In the genomic region with DNA sequence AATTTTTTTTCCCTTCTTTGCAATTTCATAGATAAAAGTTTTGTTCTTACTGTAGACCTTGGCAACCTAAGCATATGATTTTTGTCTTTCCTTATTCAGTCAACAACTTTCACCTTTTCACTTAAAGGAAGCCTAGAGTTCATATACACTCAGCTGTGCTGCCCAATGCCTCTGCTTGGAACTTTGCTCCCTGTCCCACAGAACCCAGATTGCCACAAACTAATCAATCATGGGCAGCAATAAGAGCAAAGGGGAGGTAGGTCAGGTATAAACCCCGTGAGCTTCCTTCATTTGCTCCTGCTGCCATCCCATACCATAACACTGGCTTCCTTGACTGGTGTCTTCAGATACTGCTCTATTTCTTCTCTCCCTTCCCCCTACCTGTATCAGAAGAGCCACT, we compare ENCODE assay signal across 38 cellular contexts. TPM values are rescaled to one million over a fixed set of nuclear protein-coding genes. Genes with fewer than 3 reads are reported as not detected.
"Had no signal": no experiment of that assay in that cellular context is flagged by ENCODE, and none has a peak within 500 bp of the region (broad histone marks: within the 10 kb centered on the region; RNA-seq: fewer than 3 reads in every experiment).

No MANE protein-coding gene starts in this region.

- H3K4me1 Mint-ChIP-seq: activated B cell treated with CpG ODN at 0.5 μM for 24 hours; activated CD4-positive, alpha-beta memory T cell treated with anti-CD3 and anti-CD28 coated beads, Interleukin-2, amount 10 ng/mL, durations not matched to agents 7 days and 5 days; activated CD4-positive, alpha-beta T cell treated with anti-CD3 and anti-CD28 coated beads, Interleukin-2, amount 10 ng/mL, durations not matched to agents 24 days and 14 days; activated CD8-positive, alpha-beta memory T cell treated with anti-CD3 and anti-CD28 coated beads, Interleukin-2, amount 10 ng/mL, durations not matched to agents 7 days and 5 days; activated T-helper 17 cell treated with anti-CD3 and anti-CD28 coated beads, Interleukin-2, amount 50 U/mL, for 72 hours had no signal

- H3K27me3 Mint-ChIP-seq: activated B cell treated with CpG ODN at 0.5 μM for 24 hours; activated CD4-positive, alpha-beta memory T cell treated with anti-CD3 and anti-CD28 coated beads, Interleukin-2, amount 10 ng/mL, durations not matched to agents 7 days and 5 days; activated CD4-positive, alpha-beta T cell treated with anti-CD3 and anti-CD28 coated beads, Interleukin-2, amount 10 ng/mL, durations not matched to agents 24 days and 14 days; activated CD8-positive, alpha-beta memory T cell treated with anti-CD3 and anti-CD28 coated beads, Interleukin-2, amount 10 ng/mL, durations not matched to agents 7 days and 5 days; activated naive CD8-positive, alpha-beta T cell treated with anti-CD3 and anti-CD28 coated beads for 36 hours; activated T-helper 17 cell treated with anti-CD3 and anti-CD28 coated beads, Interleukin-2, amount 50 U/mL, for 72 hours had no signal

- H3K9me3 ChIP-seq: adrenal gland, body of pancreas had no signal

- ATAC-seq: activated CD8-positive, alpha-beta memory T cell treated with anti-CD3 and anti-CD28 coated beads, Interleukin-2, amount 10 ng/mL, durations not matched to agents 7 days and 5 days; activated CD8-positive, alpha-beta T cell treated with anti-CD3 and anti-CD28 coated beads, Interleukin-2, amount 10 ng/mL, durations not matched to agents 7 days and 5 days; activated naive CD4-positive, alpha-beta T cell treated with anti-CD3 and anti-CD28 coated beads, Interleukin-2, amount 50 U/mL, for 72 hours; activated T-cell treated with anti-CD3 and anti-CD28 coated beads, Interleukin-2, amount 50 U/mL, for 4 hours; activated T-cell treated with anti-CD3 and anti-CD28 coated beads, Interleukin-2, amount 50 U/mL, for 72 hours; activated T-helper 17 cell treated with anti-CD3 and anti-CD28 coated beads, Interleukin-2, amount 50 U/mL, for 72 hours; body of pancreas had no signal

- H3K4me1 ChIP-seq: adrenal gland, body of pancreas, breast epithelium had no signal

- H3K36me3 Mint-ChIP-seq: activated CD8-positive, alpha-beta memory T cell treated with anti-CD3 and anti-CD28 coated beads, Interleukin-2, amount 10 ng/mL, durations not matched to agents 7 days and 5 days had no signal

- H3K27ac ChIP-seq: adrenal gland, body of pancreas, brain microvascular endothelial cell, breast epithelium, VCaP had no signal

- H3K4me3 ChIP-seq: adrenal gland, body of pancreas, breast epithelium had no signal

- H3K27me3 ChIP-seq: adrenal gland, body of pancreas, brain microvascular endothelial cell had no signal

- H3K36me3 ChIP-seq: adrenal gland, brain microvascular endothelial cell, breast epithelium had no signal

- FAIRE-seq: TTC549 had no signal

- DNase-seq: activated B cell treated with CpG ODN at 0.5 μM for 24 hours; activated CD4-positive, alpha-beta memory T cell treated with anti-CD3 and anti-CD28 coated beads, Interleukin-2, amount 10 ng/mL, durations not matched to agents 7 days and 5 days; activated CD4-positive, alpha-beta T cell treated with anti-CD3 and anti-CD28 coated beads for 4 hours; activated CD4-positive, alpha-beta T cell treated with anti-CD3 and anti-CD28 coated beads, Interleukin-2, amount 10 ng/mL, durations not matched to agents 24 days and 14 days; activated CD4-positive, alpha-beta T cell treated with anti-CD3 and anti-CD28 coated beads, Interleukin-2, amount 50 U/mL, for 48 hours; activated CD4-positive, CD25-positive, alpha-beta regulatory T cell treated with anti-CD3 and anti-CD28 coated beads, Interleukin-2, amount 50 U/mL, for 72 hours; activated CD8-positive, alpha-beta memory T cell treated with anti-CD3 and anti-CD28 coated beads for 24 hours; activated CD8-positive, alpha-beta memory T cell treated with anti-CD3 and anti-CD28 coated beads, Interleukin-2, amount 10 ng/mL, durations not matched to agents 7 days and 5 days; activated CD8-positive, alpha-beta memory T cell treated with anti-CD3 and anti-CD28 coated beads, Interleukin-2, amount 50 U/mL, for 48 hours; activated CD8-positive, alpha-beta T cell treated with anti-CD3 and anti-CD28 coated beads, Interleukin-2, amount 10 ng/mL, durations not matched to agents 7 days and 5 days; activated effector memory CD4-positive, alpha-beta T cell treated with anti-CD3 and anti-CD28 coated beads, Interleukin-2, amount 50 U/mL, for 16 hours; activated gamma-delta T cell treated with Interleukin-2 at 50 U/mL for 16 hours; activated naive CD4-positive, alpha-beta T cell; activated naive CD4-positive, alpha-beta T cell treated with anti-CD3 and anti-CD28 coated beads for 36 hours; activated naive CD4-positive, alpha-beta T cell treated with anti-CD3 and anti-CD28 coated beads, Interleukin-2, amount 50 U/mL, for 16 hours; activated naive CD8-positive, alpha-beta T cell treated with anti-CD3 and anti-CD28 coated beads for 36 hours; activated T-cell treated with anti-CD3 and anti-CD28 coated beads, Interleukin-2, amount 50 U/mL, for 1 hour; activated T-cell treated with anti-CD3 and anti-CD28 coated beads, Interleukin-2, amount 50 U/mL, for 4 hours; activated T-cell treated with anti-CD3 and anti-CD28 coated beads, Interleukin-2, amount 50 U/mL, for 72 hours; adrenal gland; amniotic stem cell; aorta; body of pancreas; brain microvascular endothelial cell; central memory CD4-positive, alpha-beta T cell; T-helper 1 cell; T-helper 2 cell; T-helper 9 cell had no signal

- H3K4me3 Mint-ChIP-seq: activated B cell treated with CpG ODN at 0.5 μM for 24 hours; activated CD4-positive, alpha-beta memory T cell treated with anti-CD3 and anti-CD28 coated beads, Interleukin-2, amount 10 ng/mL, durations not matched to agents 7 days and 5 days; activated CD4-positive, alpha-beta T cell treated with anti-CD3 and anti-CD28 coated beads, Interleukin-2, amount 10 ng/mL, durations not matched to agents 24 days and 14 days; activated CD8-positive, alpha-beta memory T cell treated with anti-CD3 and anti-CD28 coated beads, Interleukin-2, amount 10 ng/mL, durations not matched to agents 7 days and 5 days; activated CD8-positive, alpha-beta T cell treated with anti-CD3 and anti-CD28 coated beads, Interleukin-2, amount 10 ng/mL, durations not matched to agents 7 days and 5 days; activated naive CD4-positive, alpha-beta T cell treated with anti-CD3 and anti-CD28 coated beads for 36 hours; activated naive CD8-positive, alpha-beta T cell treated with anti-CD3 and anti-CD28 coated beads for 36 hours; activated T-cell treated with anti-CD3 and anti-CD28 coated beads, Interleukin-2, amount 50 U/mL, for 4 hours; activated T-cell treated with anti-CD3 and anti-CD28 coated beads, Interleukin-2, amount 50 U/mL, for 72 hours; activated T-helper 1 cell treated with anti-CD3 and anti-CD28 coated beads, Interleukin-12 subunit alpha, Interleukin-12 subunit beta, Interleukin-2, Interleukin-4 antibody, amounts not matched to agents 30 ng/mL and 10 ng/mL and 1 ng/mL, durations not matched to agents 14 hours and 24 hours and 36 hours; activated T-helper 17 cell treated with anti-CD3 and anti-CD28 coated beads, Interleukin-2, amount 50 U/mL, for 72 hours; T-helper 1 cell treated with Interleukin-12 subunit alpha and Interleukin-12 subunit beta and Interleukin-4 antibody, amounts not matched to agents 30 μg/mL and 1 μg/mL, for 36 hours; T-helper 2 cell treated with Interferon-gamma antibody and Interleukin-4, amounts not matched to agents 5 μg/mL and 100 μg/mL, for 36 hours had no signal

- H3K27ac Mint-ChIP-seq: activated B cell treated with CpG ODN at 0.5 μM for 24 hours; activated CD4-positive, alpha-beta memory T cell treated with anti-CD3 and anti-CD28 coated beads, Interleukin-2, amount 10 ng/mL, durations not matched to agents 7 days and 5 days; activated CD4-positive, alpha-beta T cell treated with anti-CD3 and anti-CD28 coated beads, Interleukin-2, amount 10 ng/mL, durations not matched to agents 24 days and 14 days; activated CD8-positive, alpha-beta memory T cell treated with anti-CD3 and anti-CD28 coated beads, Interleukin-2, amount 10 ng/mL, durations not matched to agents 7 days and 5 days; activated CD8-positive, alpha-beta T cell treated with anti-CD3 and anti-CD28 coated beads, Interleukin-2, amount 10 ng/mL, durations not matched to agents 7 days and 5 days; activated naive CD4-positive, alpha-beta T cell treated with anti-CD3 and anti-CD28 coated beads for 36 hours; activated naive CD4-positive, alpha-beta T cell treated with anti-CD3 and anti-CD28 coated beads, Interleukin-2, amount 50 U/mL, for 72 hours; activated naive CD8-positive, alpha-beta T cell treated with anti-CD3 and anti-CD28 coated beads for 36 hours; activated T-cell treated with anti-CD3 and anti-CD28 coated beads, Interleukin-2, amount 50 U/mL, for 72 hours; activated T-helper 1 cell treated with anti-CD3 and anti-CD28 coated beads, Interleukin-12 subunit alpha, Interleukin-12 subunit beta, Interleukin-2, Interleukin-4 antibody, amounts not matched to agents 30 ng/mL and 10 ng/mL and 1 ng/mL, durations not matched to agents 14 hours and 24 hours and 36 hours; activated T-helper 17 cell treated with anti-CD3 and anti-CD28 coated beads, Interleukin-2, amount 50 U/mL, for 72 hours; T-helper 1 cell treated with Interleukin-12 subunit alpha and Interleukin-12 subunit beta and Interleukin-4 antibody, amounts not matched to agents 30 μg/mL and 1 μg/mL, for 36 hours; T-helper 2 cell treated with Interferon-gamma antibody and Interleukin-4, amounts not matched to agents 5 μg/mL and 100 μg/mL, for 36 hours had no signal

- H3K9me3 Mint-ChIP-seq: activated CD4-positive, alpha-beta memory T cell treated with anti-CD3 and anti-CD28 coated beads, Interleukin-2, amount 10 ng/mL, durations not matched to agents 7 days and 5 days; activated CD4-positive, alpha-beta T cell treated with anti-CD3 and anti-CD28 coated beads, Interleukin-2, amount 10 ng/mL, durations not matched to agents 24 days and 14 days; activated T-cell treated with anti-CD3 and anti-CD28 coated beads, Interleukin-2, amount 50 U/mL, for 4 hours; activated T-helper 17 cell treated with anti-CD3 and anti-CD28 coated beads, Interleukin-2, amount 50 U/mL, for 72 hours had no signal

RNA-seq across cellular contexts. Expression of gene BEND2, which starts 51.0 kb away (rescaled TPM):
- total RNA-seq: activated B cell treated with CpG ODN at 0.5 μM for 24 hours; activated CD4-positive, alpha-beta memory T cell treated with anti-CD3 and anti-CD28 coated beads, Interleukin-2, amount 10 ng/mL, durations not matched to agents 7 days and 5 days; activated CD4-positive, alpha-beta T cell treated with anti-CD3 and anti-CD28 coated beads, Interleukin-2, amount 10 ng/mL, durations not matched to agents 24 days and 14 days; activated CD8-positive, alpha-beta memory T cell treated with anti-CD3 and anti-CD28 coated beads, Interleukin-2, amount 10 ng/mL, durations not matched to agents 7 days and 5 days; activated CD8-positive, alpha-beta T cell treated with anti-CD3 and anti-CD28 coated beads, Interleukin-2, amount 10 ng/mL, durations not matched to agents 7 days and 5 days; activated naive CD4-positive, alpha-beta T cell treated with anti-CD3 and anti-CD28 coated beads for 36 hours; activated naive CD4-positive, alpha-beta T cell treated with anti-CD3 and anti-CD28 coated beads, Interleukin-2, amount 50 U/mL, for 72 hours; activated naive CD8-positive, alpha-beta T cell treated with anti-CD3 and anti-CD28 coated beads for 36 hours; activated T-cell treated with anti-CD3 and anti-CD28 coated beads, Interleukin-2, amount 50 U/mL, for 4 hours; activated T-cell treated with anti-CD3 and anti-CD28 coated beads, Interleukin-2, amount 50 U/mL, for 72 hours; activated T-helper 1 cell treated with anti-CD3 and anti-CD28 coated beads, Interleukin-12 subunit alpha, Interleukin-12 subunit beta, Interleukin-2, Interleukin-4 antibody, amounts not matched to agents 30 ng/mL and 10 ng/mL and 1 ng/mL, durations not matched to agents 14 hours and 24 hours and 36 hours; activated T-helper 17 cell treated with anti-CD3 and anti-CD28 coated beads, Interleukin-2, amount 50 U/mL, for 72 hours; adrenal gland; aorta; astrocyte; breast epithelium; cerebellum had no signal
- polyA plus RNA-seq: adrenal gland, aorta had no signal
